Comparison of ENCODE assay signal across 31 cellular contexts in the genomic region with DNA sequence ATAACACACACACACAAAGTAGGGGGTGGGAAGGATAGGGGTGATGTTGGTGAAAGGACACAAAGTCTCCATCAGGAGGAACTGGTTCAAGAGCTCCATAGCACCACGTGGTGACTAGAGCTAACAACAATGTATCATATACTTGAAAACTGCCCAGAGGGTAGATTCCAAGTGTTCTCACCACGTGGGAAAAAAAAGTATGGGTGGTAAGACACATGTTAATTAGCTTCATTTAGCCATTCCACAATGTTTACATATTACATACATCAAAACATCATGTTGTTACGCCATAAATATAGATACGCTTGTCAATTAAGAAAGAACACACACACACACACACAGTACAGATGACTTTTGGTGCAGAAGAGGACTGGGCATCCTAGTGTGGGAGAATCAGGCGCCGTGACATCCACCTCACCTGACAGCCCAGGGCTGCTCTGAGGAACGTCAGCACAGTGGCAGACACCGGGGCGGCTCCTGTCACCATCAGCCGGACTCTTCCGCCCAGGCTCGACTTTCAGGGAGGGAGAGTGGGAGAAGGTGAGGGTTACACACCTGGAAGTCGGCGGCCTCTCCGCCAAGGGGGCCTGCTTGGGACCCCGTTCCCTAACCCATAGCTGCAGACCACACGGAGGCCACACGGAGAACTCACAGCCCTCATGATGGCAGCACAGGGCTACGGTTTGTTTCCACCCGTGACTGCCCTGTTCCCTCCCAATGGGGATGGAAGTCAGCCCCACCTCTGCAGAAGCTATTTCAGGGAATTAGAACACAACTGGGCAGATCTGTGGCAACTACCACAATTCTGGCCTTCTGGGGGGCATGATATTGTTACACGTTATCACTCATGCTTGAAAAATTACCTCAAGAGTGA. TPM values are rescaled to one million over a fixed set of nuclear protein-coding genes. Genes with fewer than 3 reads are reported as not detected.
DNase-seq lines count a peak whose midpoint lies in the region; ATAC-seq and TF ChIP-seq lines count a peak whose summit lies in the region.
"Had no signal": no experiment of that assay in that cellular context is flagged by ENCODE, and none has a peak within 500 bp of the region (broad histone marks: within the 10 kb centered on the region; RNA-seq: fewer than 3 reads in every experiment).

No MANE protein-coding gene starts in this region.

- H3K9me3 Mint-ChIP-seq in activated T-helper 2 cell treated with anti-CD3 and anti-CD28 coated beads, Interferon-gamma antibody, Interleukin-2, Interleukin-4, amounts not matched to agents 10 μg/mL and 5 μg/mL and 100 μg/mL, durations not matched to agents 14 hours and 24 hours and 36 hours = no peaks in the 10 kb centered on the region
- H3K9me3 Mint-ChIP-seq: activated CD4-positive, alpha-beta T cell treated with anti-CD3 and anti-CD28 coated beads, Interleukin-2, amount 10 ng/mL, durations not matched to agents 24 days and 14 days; effector memory CD8-positive, alpha-beta T cell; natural killer cell; stimulated activated memory B cell treated with anti-CD40 and anti-IgM and Interleukin-4, amounts not matched to agents 10 μg/mL and 1 μg/mL and 100 μg/mL, for 72 hours had no signal

- H3K4me3 ChIP-seq in HCT116 (replicated peaks in 1 of 2; ENCODE audit: low read depth in 1 of 2, low read length in 2 of 2) = no peak overlapping the region
- no peak overlapping the region for H3K4me3 ChIP-seq in brain microvascular endothelial cell (ENCODE audit: low read depth, low read length)
- no peak overlapping the region for H3K4me3 ChIP-seq in gastrocnemius medialis
- no peak overlapping the region for H3K4me3 ChIP-seq in stomach
- H3K4me3 ChIP-seq: BLaER1, GM23248, lower lobe of right lung, mucosa of descending colon, ovary, PC-9, suprapubic skin had no signal

- POLR2A ChIA-PET in HCT116 (lab: Charles Lee) = no interaction called here

- no peaks in the 10 kb centered on the region for H3K9me2 ChIP-seq in HCT116 (ENCODE audit: insufficient read depth)

- WGBS in stomach, 5 donors = 86 to 91% (median 89%) methylated on average over 10 to 21 of the region's 21 CpGs

- H3K9ac ChIP-seq in HCT116 (ENCODE audit: low read length) = no peak overlapping the region
- H3K9ac ChIP-seq: BLaER1, GM23248 had no signal

- peaks cover 64% of the 10 kb centered on the region for H3K36me3 Mint-ChIP-seq in activated T-helper 2 cell treated with anti-CD3 and anti-CD28 coated beads, Interferon-gamma antibody, Interleukin-2, Interleukin-4, amounts not matched to agents 10 μg/mL and 5 μg/mL and 100 μg/mL, durations not matched to agents 14 hours and 24 hours and 36 hours (ENCODE audit: low read depth)
- H3K36me3 Mint-ChIP-seq: natural killer cell had no signal

- CTCF ChIA-PET in HCT116 (lab: Charles Lee) = no interaction called here

- in situ Hi-C loops in brain microvascular endothelial cell (cut with HindIII; ENCODE audit: low pct_ligation_motif_present, low sequenced_read_pairs) (no loop called here), gastrocnemius medialis (cut with MboI; ENCODE audit: low sequenced_read_pairs in 4 of 4) (loop anchor here in 1 of 4 donors (25.0 kb wide), 1 partner anchor 372 kb away; a partner anchor contains a TSS)

- TF ChIP-seq POLR2A in HCT116 (IDR thresholded peaks at IDR 0.05; ENCODE audit: borderline replicate concordance, extremely low read depth, insufficient read depth, insufficient read length) (no peak), gastrocnemius medialis (IDR thresholded peaks at IDR 0.05) (no peak), stomach (IDR thresholded peaks at IDR 0.05) (no peak)

- H3K27ac Mint-ChIP-seq in activated T-helper 2 cell treated with anti-CD3 and anti-CD28 coated beads, Interferon-gamma antibody, Interleukin-2, Interleukin-4, amounts not matched to agents 10 μg/mL and 5 μg/mL and 100 μg/mL, durations not matched to agents 14 hours and 24 hours and 36 hours = no peak overlapping the region
- H3K27ac Mint-ChIP-seq: activated CD4-positive, alpha-beta T cell treated with anti-CD3 and anti-CD28 coated beads, Interleukin-2, amount 10 ng/mL, durations not matched to agents 24 days and 14 days; natural killer cell; stimulated activated memory B cell treated with anti-CD40 and anti-IgM and Interleukin-4, amounts not matched to agents 10 μg/mL and 1 μg/mL and 100 μg/mL, for 72 hours had no signal

- H3K4me3 Mint-ChIP-seq in activated T-helper 2 cell treated with anti-CD3 and anti-CD28 coated beads, Interferon-gamma antibody, Interleukin-2, Interleukin-4, amounts not matched to agents 10 μg/mL and 5 μg/mL and 100 μg/mL, durations not matched to agents 14 hours and 24 hours and 36 hours (ENCODE audit: low read depth) = no peak overlapping the region
- H3K4me3 Mint-ChIP-seq: activated CD4-positive, alpha-beta T cell treated with anti-CD3 and anti-CD28 coated beads, Interleukin-2, amount 10 ng/mL, durations not matched to agents 24 days and 14 days; effector memory CD8-positive, alpha-beta T cell; natural killer cell; stimulated activated memory B cell treated with anti-CD40 and anti-IgM and Interleukin-4, amounts not matched to agents 10 μg/mL and 1 μg/mL and 100 μg/mL, for 72 hours had no signal

- TF ChIP-seq CTCF in HCT116 (IDR thresholded peaks at IDR 0.05 in 2 of 3, conservative IDR thresholded peaks at IDR 0.05 in 1 of 3; ENCODE audit: borderline replicate concordance in 1 of 3, insufficient read depth in 1 of 3, low read depth in 2 of 3, low read length in 2 of 3) (no peak), brain microvascular endothelial cell (IDR thresholded peaks at IDR 0.05; ENCODE audit: low read depth, low read length, missing control alignments) (peak; percentile 2), gastrocnemius medialis (IDR thresholded peaks at IDR 0.05 in 4 of 5, conservative IDR thresholded peaks at IDR 0.05 in 1 of 5) (no peak), stomach (IDR thresholded peaks at IDR 0.05) (no peak)

- intact Hi-C loops in HCT116 (cut with micrococcal nuclease) = no loop called here
- intact Hi-C loops in gastrocnemius medialis (cut with DNase I; ENCODE audit: low total_unique reads) = no loop called here
- intact Hi-C loops in stomach (cut with DNase I; ENCODE audit: low total_unique reads) = no loop called here
- intact Hi-C loops in activated T-helper 2 cell treated with anti-CD3 and anti-CD28 coated beads, Interferon-gamma antibody, Interleukin-2, Interleukin-4, amounts not matched to agents 10 μg/mL and 5 μg/mL and 100 μg/mL, durations not matched to agents 14 hours and 24 hours and 36 hours (cut with micrococcal nuclease) = no loop called here

- H3K27me3 ChIP-seq in HCT116 (ENCODE audit: insufficient read depth, low read length) = no peaks in the 10 kb centered on the region
- H3K27me3 ChIP-seq in brain microvascular endothelial cell (replicated peaks) = no peaks in the 10 kb centered on the region
- H3K27me3 ChIP-seq in gastrocnemius medialis = no peaks in the 10 kb centered on the region
- no peaks in the 10 kb centered on the region for H3K27me3 ChIP-seq in stomach
- H3K27me3 ChIP-seq: BLaER1, ovary, suprapubic skin had no signal

- no peaks in the 10 kb centered on the region for H3K4me1 ChIP-seq in HCT116 (ENCODE audit: control insufficient read depth in 1 of 2, insufficient read depth in 2 of 2, low read length in 2 of 2)
- H3K4me1 ChIP-seq in gastrocnemius medialis = peaks cover 42 to 68% of the 10 kb centered on the region in 2 donors
- H3K4me1 ChIP-seq in stomach = peaks cover 0 to 5% (median 0%) of the 10 kb centered on the region in 4 donors
- H3K4me1 ChIP-seq: lower lobe of right lung had no signal

- TF ChIP-seq RAD21 in HCT116 (IDR thresholded peaks at IDR 0.05; ENCODE audit: low read depth) = peak; percentile 40; the same call in 1 of the 2 replicates

- H3K9me3 ChIP-seq in HCT116 (ENCODE audit: control insufficient read depth in 1 of 2, insufficient read depth in 1 of 2, low read depth in 1 of 2, low read length in 2 of 2) = no peaks in the 10 kb centered on the region
- no peaks in the 10 kb centered on the region for H3K9me3 ChIP-seq in gastrocnemius medialis
- H3K9me3 ChIP-seq in stomach = no peaks in the 10 kb centered on the region
- H3K9me3 ChIP-seq: BLaER1, lower lobe of right lung, mucosa of descending colon, ovary, suprapubic skin had no signal

- peaks cover 15% of the 10 kb centered on the region for H3K4me1 Mint-ChIP-seq in activated T-helper 2 cell treated with anti-CD3 and anti-CD28 coated beads, Interferon-gamma antibody, Interleukin-2, Interleukin-4, amounts not matched to agents 10 μg/mL and 5 μg/mL and 100 μg/mL, durations not matched to agents 14 hours and 24 hours and 36 hours (ENCODE audit: low read depth)

- H4K20me1 ChIP-seq in HCT116 (ENCODE audit: insufficient read depth) = no peaks in the 10 kb centered on the region
- H4K20me1 ChIP-seq: BLaER1 had no signal

- H3K27ac ChIP-seq in HCT116 (ENCODE audit: low read depth, low read length) (no peak overlapping the region), brain microvascular endothelial cell (no peak overlapping the region), gastrocnemius medialis (peak overlapping the region; percentile 66 to 83 (median 71)), stomach (no peak overlapping the region)
- H3K27ac ChIP-seq: BLaER1, GM23248, lower lobe of right lung, ovary, PC-9, suprapubic skin had no signal

- RAD21 ChIA-PET in HCT116 (lab: Charles Lee; ENCODE audit: low non-redundant PET in 1 of 2, low total read pairs in 2 of 2, uncharacterized antibody in 2 of 2, unreplicated experiment in 2 of 2) = interaction anchor here in 1 of 2 experiments (0.7 kb wide), 1 partner anchor 94 kb away, joined by 3 read pairs; no protein-coding TSS in a partner anchor

- ATAC-seq in HCT116 = no peak; the same call in 1 of the 2 replicates
- ATAC-seq in gastrocnemius medialis = no peak
- ATAC-seq in HG03025 (IDR thresholded peaks at IDR 0.05; ENCODE audit: low FRiP score, unreplicated experiment) = no peak
- ATAC-seq: effector memory CD8-positive, alpha-beta T cell; lower lobe of right lung; mucosa of descending colon; natural killer cell; stimulated activated memory B cell treated with anti-CD40 and anti-IgM and Interleukin-4, amounts not matched to agents 10 μg/mL and 1 μg/mL and 100 μg/mL, for 72 hours had no signal

- DNase-seq in HCT116 (ENCODE audit: low read depth, low spot score) (no peak), brain microvascular endothelial cell (no peak), iPS-NIHi7 (ENCODE audit: extremely low spot score) (peak; percentile 66), gastrocnemius medialis (no peak), SHP77 (lab: John Stamatoyannopoulos, UW) (no peak), stomach (no peak)
- no peak for DNase-seq in activated T-helper 2 cell treated with anti-CD3 and anti-CD28 coated beads, Interferon-gamma antibody, Interleukin-2, Interleukin-4, amounts not matched to agents 10 μg/mL and 5 μg/mL and 100 μg/mL, durations not matched to agents 14 hours and 24 hours and 36 hours (ENCODE audit: low spot score)
- DNase-seq: activated CD4-positive, alpha-beta T cell treated with anti-CD3 and anti-CD28 coated beads, Interleukin-2, amount 10 ng/mL, durations not matched to agents 24 days and 14 days; activated gamma-delta T cell treated with Interleukin-2 at 50 U/mL for 16 hours; activated T-cell treated with anti-CD3 and anti-CD28 coated beads, Interleukin-2, amount 50 U/mL, for 1 hour; central memory CD4-positive, alpha-beta T cell; cortex of kidney; DMS79; effector memory CD8-positive, alpha-beta T cell; GM23248; lower lobe of right lung; mucosa of descending colon; natural killer cell; NCI-H1417; NCI-H2029 treated with DMSO at 0.1 percent for 48 hours; NCI-H2227 treated with DMSO at 0.1 percent for 48 hours; NCI-H526; ovary; PC-9; retina; Right ventricle myocardium superior; SW 1271 had no signal

- H3K27me3 Mint-ChIP-seq in activated T-helper 2 cell treated with anti-CD3 and anti-CD28 coated beads, Interferon-gamma antibody, Interleukin-2, Interleukin-4, amounts not matched to agents 10 μg/mL and 5 μg/mL and 100 μg/mL, durations not matched to agents 14 hours and 24 hours and 36 hours (ENCODE audit: low read depth) = no peaks in the 10 kb centered on the region
- H3K27me3 Mint-ChIP-seq: activated CD4-positive, alpha-beta T cell treated with anti-CD3 and anti-CD28 coated beads, Interleukin-2, amount 10 ng/mL, durations not matched to agents 24 days and 14 days; effector memory CD8-positive, alpha-beta T cell; stimulated activated memory B cell treated with anti-CD40 and anti-IgM and Interleukin-4, amounts not matched to agents 10 μg/mL and 1 μg/mL and 100 μg/mL, for 72 hours had no signal

- H3K36me3 ChIP-seq in HCT116 (ENCODE audit: control insufficient read depth in 1 of 2, insufficient read depth in 2 of 2, low read length in 2 of 2) (no peaks in the 10 kb centered on the region), brain microvascular endothelial cell (replicated peaks) (peaks cover 3% of the 10 kb centered on the region), gastrocnemius medialis (peaks cover 16 to 99% of the 10 kb centered on the region in 2 donors), stomach (peaks cover 33 to 100% (median 99%) of the 10 kb centered on the region in 4 donors)
- H3K36me3 ChIP-seq: ovary had no signal

- no TSS peak for BruUV-seq in HCT116 (replicated peaks; lab: Mats Ljungman, UMichigan)

- TF ChIP-seq EP300 in stomach (IDR thresholded peaks at IDR 0.05) = no peak

- no peaks in the 10 kb centered on the region for H3K79me2 ChIP-seq in HCT116 (ENCODE audit: insufficient read depth, low read length)

- H3K4me2 ChIP-seq in HCT116 (ENCODE audit: low read length) = no peak overlapping the region
- H3K4me2 ChIP-seq: BLaER1, PC-9 had no signal

- H2AFZ ChIP-seq in HCT116 (ENCODE audit: low read depth, low read length, poor library complexity, severe bottlenecking) = no peak overlapping the region
- H2AFZ ChIP-seq: GM23248, PC-9 had no signal

RNA-seq across cellular contexts. Expression of a gene that starts 31.8 kb away (rescaled TPM):
- total RNA-seq in HCT116 (2021; ENCODE audit: unreplicated experiment) (28.2 TPM), gastrocnemius medialis (1 to 10 TPM in 2 of 4 donors, under 1 TPM in 1, not detected in 1; 0.75 to 2.7 (median 2.2) TPM), stomach (10 to 100 TPM in 1 of 5 donors, 1 to 10 TPM in 4; 5.8 to 17.8 (median 7.4) TPM)
- 8.3 and 11.7 TPM in 2 replicates for polyA plus RNA-seq in HCT116 (2012)
- polyA plus RNA-seq in stomach = 10 to 100 TPM in 1 of 3 donors, 1 to 10 TPM in 2; 4.1 to 13.1 (median 5.3) TPM
- total RNA-seq in activated T-helper 2 cell treated with anti-CD3 and anti-CD28 coated beads, Interferon-gamma antibody, Interleukin-2, Interleukin-4, amounts not matched to agents 10 μg/mL and 5 μg/mL and 100 μg/mL, durations not matched to agents 14 hours and 24 hours and 36 hours = 60.9 and 74.2 TPM in 2 replicates

Comparison
In these comparisons a context has a peak if more than half of its experiments do, and no peak if none do; other contexts are left out.
1. H3K27ac ChIP-seq: peak in gastrocnemius medialis (4 of 4); none in HCT116 (single experiment), brain microvascular endothelial cell (single experiment) and stomach (0 of 5).